In genomic region chr3:57079221-57079831, GRCh38 we compare ENCODE assay signal across 8 cellular contexts. TPM values are rescaled to one million over a fixed set of nuclear protein-coding genes. Genes with fewer than 3 reads are reported as not detected.
DNase-seq lines count a peak whose midpoint lies in the region; ATAC-seq, FAIRE-seq and TF ChIP-seq lines count a peak whose summit lies in the region.

No MANE protein-coding gene starts in this region.

- H3K4me3 ChIP-seq in GM12865 (ENCODE audit: low read depth, low read length): peak overlapping the region; percentile 69
- H3K4me3 ChIP-seq in Panc1 (ENCODE audit: low read depth in 2 of 2, low read length in 2 of 2): peak overlapping the region; percentile 74 to 76
- H3K4me3 ChIP-seq in endodermal cell (ENCODE audit: low read length): peak overlapping the region; percentile 86
- H3K4me3 ChIP-seq in mucosa of descending colon: peak overlapping the region; percentile 44

- peak overlapping the region; percentile 67 for H3K4me3 Mint-ChIP-seq in endodermal cell

- H3K9me3 Mint-ChIP-seq in endodermal cell: no peaks in the 10 kb centered on the region

- POLR2A ChIA-PET in Panc1 (lab: Charles Lee): interaction anchor here (0.6 kb wide), 1 partner anchor 56 kb away, joined by 4 read pairs; no protein-coding TSS in a partner anchor

- 2 to 6% methylated on average over 12 to 59 of the region's 59 CpGs for WGBS in endodermal cell (ENCODE audit: insufficient coverage in 1 of 2, insufficient read length in 1 of 2), 2 experiments

- H3K27me3 ChIP-seq in Panc1 (ENCODE audit: control insufficient read depth, insufficient read depth, low read length) (no peaks in the 10 kb centered on the region), endodermal cell (ENCODE audit: control insufficient read depth, insufficient read depth, low read length, poor library complexity, severe bottlenecking) (peaks cover 12% of the 10 kb centered on the region)

- H3K27ac ChIP-seq in Panc1 (ENCODE audit: low read length) (peak overlapping the region; percentile 70), endodermal cell (ENCODE audit: low read depth, low read length) (no peak overlapping the region)

- no peak overlapping the region for H3K27ac Mint-ChIP-seq in endodermal cell

- TF ChIP-seq CTCF in GM12865 (IDR thresholded peaks at IDR 0.05; ENCODE audit: insufficient read depth, low read depth, low read length, missing control alignments) (no peak), Panc1 (IDR thresholded peaks at IDR 0.05) (no peak), endodermal cell (conservative IDR thresholded peaks at IDR 0.05) (no peak), mucosa of descending colon (IDR thresholded peaks at IDR 0.05) (no peak)

- FAIRE-seq in urothelium cell line (lab: Jason Lieb, UNC): no peak

- ATAC-seq in Panc1: peak; percentile 88
- ATAC-seq in mucosa of descending colon: peak; percentile 73
- no peak for ATAC-seq in GM19324 (IDR thresholded peaks at IDR 0.05; ENCODE audit: low FRiP score, unreplicated experiment)
- no peak for ATAC-seq in HG03175 (IDR thresholded peaks at IDR 0.05; ENCODE audit: unreplicated experiment)

- in situ Hi-C loops in Panc1 (cut with HindIII; ENCODE audit: low pct_unique_long_range_greater_than_20kb, low sequenced_read_pairs): loop anchor here (25.0 kb wide), 1 partner anchor 92 kb away; no protein-coding TSS in a partner anchor

- BruUV-seq in Panc1 (replicated peaks; lab: Mats Ljungman, UMichigan): no TSS peak

- H3K9me3 ChIP-seq in Panc1 (ENCODE audit: control insufficient read depth, insufficient read depth, low read depth, low read length): no peaks in the 10 kb centered on the region
- H3K9me3 ChIP-seq in endodermal cell (ENCODE audit: control insufficient read depth, low read length): no peaks in the 10 kb centered on the region
- H3K9me3 ChIP-seq in mucosa of descending colon: no peaks in the 10 kb centered on the region

- intact Hi-C loops in Panc1 (cut with micrococcal nuclease; ENCODE audit: unreplicated experiment) (no loop called here), mucosa of descending colon (cut with DNase I, micrococcal nuclease) (loop anchor here in 1 of 2 donors (5.0 kb wide), 1 partner anchor 72 kb away; no protein-coding TSS in a partner anchor)

- peaks cover 25% of the 10 kb centered on the region for H3K4me1 Mint-ChIP-seq in endodermal cell

- DNase-seq in 8988T (peak; percentile 86), GM12865 (ENCODE audit: low read depth) (no peak), Panc1 (ENCODE audit: low read depth, low spot score) (no peak), endodermal cell (peak; percentile 94), mucosa of descending colon (peak; percentile 51 to 73 (median 58)), urothelium cell line (ENCODE audit: low spot score) (peak; percentile 85)

- H3K27me3 Mint-ChIP-seq in endodermal cell (ENCODE audit: insufficient read depth): peaks cover 20% of the 10 kb centered on the region

- H3K36me3 ChIP-seq in Panc1 (ENCODE audit: control insufficient read depth, insufficient read depth, low read length): no peaks in the 10 kb centered on the region
- H3K36me3 ChIP-seq in endodermal cell (ENCODE audit: control insufficient read depth, insufficient read depth, low read length): no peaks in the 10 kb centered on the region
- no peaks in the 10 kb centered on the region for H3K36me3 ChIP-seq in mucosa of descending colon (ENCODE audit: low read depth)

- H3K4me1 ChIP-seq in Panc1 (ENCODE audit: control insufficient read depth, insufficient read depth, low read length) (peaks cover 4% of the 10 kb centered on the region; the same call in 1 of the 2 replicates), endodermal cell (ENCODE audit: control insufficient read depth, insufficient read depth, low read length) (peaks cover 6% of the 10 kb centered on the region), mucosa of descending colon (ENCODE audit: low read depth) (peaks cover 4% of the 10 kb centered on the region)

- peak overlapping the region; percentile 69 for H3K9ac ChIP-seq in endodermal cell (ENCODE audit: extremely low read depth, low read length, poor library complexity, severe bottlenecking)

- CTCF ChIA-PET in Panc1 (lab: Charles Lee): no interaction called here

- H3K36me3 Mint-ChIP-seq in endodermal cell (ENCODE audit: low read depth): peaks cover 5% of the 10 kb centered on the region

RNA-seq across cellular contexts. Expression of gene SPATA12, which starts 18.9 kb away (rescaled TPM):
- 0.10 TPM for total RNA-seq in Panc1 (2021; ENCODE audit: unreplicated experiment)
- not detected for polyA plus RNA-seq in Panc1 (2012; ENCODE audit: insufficient read length)
- total RNA-seq in endodermal cell: not detected
- not detected for polyA plus RNA-seq in endodermal cell (2013, experiment 1 of 2)
- not detected for polyA plus RNA-seq in endodermal cell (2013, experiment 2 of 2)
- under 1 TPM in 1 of 3 donors, not detected in 2; 0.14 TPM for total RNA-seq in mucosa of descending colon

Comparison
In these comparisons a context has a peak if more than half of its experiments do, and no peak if none do; other contexts are left out.
1. DNase-seq: peak in 8988T (single experiment), endodermal cell (single experiment), mucosa of descending colon (3 of 3) and urothelium cell line (single experiment); none in GM12865 (single experiment) and Panc1 (single experiment).
2. ATAC-seq: peak in Panc1 (single experiment) and mucosa of descending colon (single experiment); none in GM19324 (single experiment) and HG03175 (single experiment).
3. Peak in every context shown above with its lines, with median percentiles within 50 percentile points of each other: H3K4me3 ChIP-seq.